Comparison of ENCODE assay signal across 11 cellular contexts in the genomic region with DNA sequence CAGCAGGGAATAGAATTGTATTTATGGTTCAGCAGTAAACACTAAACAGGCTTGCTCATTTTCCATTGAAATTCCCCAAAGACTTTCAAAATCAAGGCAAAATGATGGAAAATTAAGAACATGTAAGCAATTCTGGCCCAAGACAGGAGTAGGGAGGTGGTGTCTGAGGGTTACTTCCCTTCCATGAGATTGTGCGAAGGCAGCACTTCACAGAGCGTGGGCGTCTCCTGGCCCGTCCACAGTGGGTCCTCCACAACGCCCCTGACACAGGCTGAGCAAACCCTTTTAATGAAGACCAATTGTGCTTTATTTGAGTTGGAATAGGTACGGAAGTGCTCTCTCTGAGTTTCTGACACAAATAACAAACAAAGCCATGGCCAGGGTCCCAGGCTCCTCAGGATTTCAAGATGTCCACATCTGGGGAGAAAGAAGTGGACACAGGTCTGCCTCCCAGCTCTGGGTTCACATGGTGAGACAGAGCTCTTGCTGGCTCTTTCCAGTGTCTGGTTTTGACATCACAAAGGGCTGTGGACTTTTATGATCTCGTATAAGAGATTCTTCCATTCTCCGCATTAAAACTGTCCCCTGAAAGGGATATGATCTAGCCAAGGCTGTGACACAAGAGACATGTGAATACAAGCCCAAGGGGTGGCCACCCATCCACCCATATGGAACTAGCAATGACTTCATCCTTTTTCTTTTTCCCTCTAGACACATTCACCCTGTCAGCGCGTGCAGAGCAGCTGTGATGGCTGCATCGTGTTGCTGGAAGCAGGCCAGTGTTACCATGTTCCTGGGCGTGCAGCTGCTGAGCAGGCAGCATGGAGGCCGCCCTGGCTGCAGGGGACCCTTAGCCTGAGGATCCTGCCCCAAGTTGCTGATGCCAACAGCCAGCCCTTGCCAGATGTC.
A peak's percentile ranks its signal among the peaks of the same experiment; 100 is the strongest.
DNase-seq lines count a peak whose midpoint lies in the region; ATAC-seq and TF ChIP-seq lines count a peak whose summit lies in the region.
"Had no signal": no experiment of that assay in that cellular context is flagged by ENCODE, and none has a peak within 500 bp of the region (broad histone marks: within the 10 kb centered on the region; RNA-seq: fewer than 3 reads in every experiment).

No MANE protein-coding gene starts in this region.

- no peak for ATAC-seq in HG02610 (IDR thresholded peaks at IDR 0.05; ENCODE audit: unreplicated experiment)
- no peak for ATAC-seq in GM21717 (IDR thresholded peaks at IDR 0.05; ENCODE audit: unreplicated experiment)
- ATAC-seq: left colon had no signal

- H3K36me3 ChIP-seq in right atrium auricular region (no peaks in the 10 kb centered on the region), subcutaneous abdominal adipose tissue (ENCODE audit: control insufficient read depth in 5 of 5, insufficient read depth in 5 of 5, low read length in 5 of 5) (no peaks in the 10 kb centered on the region)

- DNase-seq in NCI-H1092 (lab: John Stamatoyannopoulos, UW): peak; percentile 65
- peak; percentile 82 for DNase-seq in astrocyte of the hippocampus (ENCODE audit: low read depth, low spot score)
- DNase-seq in right atrium auricular region (ENCODE audit: low spot score): peak; percentile 67
- DNase-seq in activated effector memory CD4-positive, alpha-beta T cell treated with Interleukin-2 at 50 U/mL for 16 hours: no peak
- no peak for DNase-seq in activated gamma-delta T cell (lab: John Stamatoyannopoulos, UW)
- DNase-seq: activated CD4-positive, alpha-beta T cell treated with anti-CD3 and anti-CD28 coated beads, Interleukin-2, amount 10 ng/mL, durations not matched to agents 7 days and 5 days; central memory CD4-positive, alpha-beta T cell had no signal

- H3K27ac ChIP-seq in right atrium auricular region (no peak overlapping the region), subcutaneous abdominal adipose tissue (ENCODE audit: low read depth, low read length) (peak overlapping the region; percentile 61)

- H3K9ac ChIP-seq in subcutaneous abdominal adipose tissue (ENCODE audit: low read length in 5 of 5): peak overlapping the region in 1 of 5 donors; percentile 34

- H3K4me3 ChIP-seq in right atrium auricular region (no peak overlapping the region), subcutaneous abdominal adipose tissue (ENCODE audit: low read depth in 1 of 5, low read length in 5 of 5) (no peak overlapping the region)

- H3K27me3 ChIP-seq in right atrium auricular region: no peaks in the 10 kb centered on the region
- H3K27me3 ChIP-seq in subcutaneous abdominal adipose tissue (ENCODE audit: control insufficient read depth in 5 of 5, insufficient read depth in 4 of 5, low read length in 5 of 5): no peaks in the 10 kb centered on the region

- no peak for TF ChIP-seq CTCF in right atrium auricular region (IDR thresholded peaks at IDR 0.05)

- H3K9me3 ChIP-seq in right atrium auricular region: no peaks in the 10 kb centered on the region
- H3K9me3 ChIP-seq in subcutaneous abdominal adipose tissue (ENCODE audit: control insufficient read depth in 5 of 5, low read length in 5 of 5): no peaks in the 10 kb centered on the region

- H3K4me1 ChIP-seq in right atrium auricular region: peaks cover 0 to 10% of the 10 kb centered on the region in 2 donors
- H3K4me1 ChIP-seq in subcutaneous abdominal adipose tissue (ENCODE audit: control insufficient read depth in 5 of 5, insufficient read depth in 5 of 5, low read length in 5 of 5): peaks cover 0 to 23% (median 21%) of the 10 kb centered on the region in 5 donors

Comparison
In these comparisons a context has a peak if more than half of its experiments do, and no peak if none do; other contexts are left out.
1. DNase-seq: peak in NCI-H1092 (single experiment), astrocyte of the hippocampus (single experiment) and right atrium auricular region (single experiment); none in activated effector memory CD4-positive, alpha-beta T cell treated with Interleukin-2 at 50 U/mL for 16 hours (single experiment) and activated gamma-delta T cell (single experiment).